21 cellular contexts compared by ENCODE assay signal in the genomic region with DNA sequence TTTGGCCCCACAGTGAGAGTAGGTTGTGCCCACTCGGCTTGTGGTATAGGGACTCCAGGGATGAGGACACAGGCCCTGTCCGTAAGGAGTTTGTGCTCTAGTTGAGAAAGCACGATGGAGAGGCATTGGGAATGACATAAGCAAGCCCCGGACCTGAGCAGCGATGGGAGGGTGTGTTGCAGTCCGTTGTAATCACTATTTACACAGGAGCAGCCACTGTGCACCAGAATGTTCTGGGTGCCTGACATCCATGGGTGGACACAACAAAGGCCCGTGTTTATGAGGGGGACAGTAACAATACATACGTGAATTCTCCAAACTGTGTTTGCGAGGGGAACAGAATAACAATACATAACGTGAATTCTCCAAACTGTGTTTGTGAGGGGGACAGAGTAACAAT.
"Had no signal": no experiment of that assay in that cellular context is flagged by ENCODE, and none has a peak within 500 bp of the region (broad histone marks: within the 10 kb centered on the region; RNA-seq: fewer than 3 reads in every experiment).

No MANE protein-coding gene starts in this region.

- H3K9me3 Mint-ChIP-seq: endodermal cell; naive thymus-derived CD8-positive, alpha-beta T cell had no signal

- H3K36me3 ChIP-seq: lower lobe of right lung, right atrium auricular region, suprapubic skin, tibial artery, upper lobe of left lung, uterus had no signal

- H3K27me3 Mint-ChIP-seq: naive thymus-derived CD8-positive, alpha-beta T cell had no signal

- DNase-seq: effector CD4-positive, alpha-beta T cell; erythroblast; foreskin keratinocyte; head of caudate nucleus; left cardiac atrium; left ventricle myocardium inferior; lower lobe of right lung; mesendoderm; naive thymus-derived CD8-positive, alpha-beta T cell; posterior cingulate gyrus; small intestine; stimulated activated CD4-positive, alpha-beta T cell treated with anti-CD3 and anti-CD28 coated beads, Interleukin-12 subunit alpha, Interleukin-12 subunit beta, amount 100 ng/mL, for 4 hours; stimulated activated naive CD4-positive, alpha-beta T cell treated with Interleukin-2 at 50 U/mL for 16 hours; tibial artery; upper lobe of left lung; uterus had no signal

- H2AFZ ChIP-seq: hepatocyte had no signal

- H3K4me1 ChIP-seq: tibial artery had no signal

- H3K79me2 ChIP-seq: hepatocyte had no signal

- H3K4me3 Mint-ChIP-seq: endodermal cell; naive thymus-derived CD8-positive, alpha-beta T cell had no signal

- ATAC-seq: foreskin keratinocyte; left cardiac atrium; lower lobe of right lung; naive thymus-derived CD8-positive, alpha-beta T cell had no signal

- H3K36me3 Mint-ChIP-seq: naive thymus-derived CD8-positive, alpha-beta T cell had no signal

- H3K9me3 ChIP-seq: left ventricle myocardium inferior, lower lobe of right lung, right atrium auricular region, suprapubic skin, tibial artery, upper lobe of left lung, uterus had no signal

- H3K27me3 ChIP-seq: hepatocyte, right atrium auricular region, suprapubic skin, tibial artery, upper lobe of left lung, uterus had no signal

- H3K27ac ChIP-seq: coronary artery, foreskin keratinocyte, left ventricle myocardium inferior, lower lobe of right lung, right atrium auricular region, suprapubic skin, tibial artery, upper lobe of left lung had no signal

- H3K4me3 ChIP-seq: coronary artery, hepatocyte, left ventricle myocardium inferior, lower lobe of right lung, right atrium auricular region, suprapubic skin, tibial artery, upper lobe of left lung, uterus had no signal
